28 cellular contexts compared by ENCODE assay signal in the genomic region with DNA sequence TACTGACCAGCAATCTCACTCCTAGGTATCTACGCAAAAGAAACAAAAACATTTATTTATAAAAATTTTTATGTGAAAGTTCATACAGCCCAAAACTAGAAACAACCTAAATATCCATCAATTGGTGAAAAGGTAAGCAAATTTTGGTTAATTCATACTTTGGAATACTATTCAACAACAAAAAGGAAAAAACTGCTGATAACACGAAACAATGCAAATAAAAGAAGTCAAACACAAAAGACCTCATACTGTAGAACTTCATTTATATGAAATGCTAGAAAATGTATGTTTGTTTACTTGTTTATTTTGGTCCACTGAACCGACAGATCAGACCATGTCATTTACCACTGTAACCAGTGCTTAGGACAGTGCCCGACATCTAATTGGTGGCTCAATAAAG.
A peak's percentile ranks its signal among the peaks of the same experiment; 100 is the strongest.
DNase-seq lines count a peak whose midpoint lies in the region; ATAC-seq, FAIRE-seq and TF ChIP-seq lines count a peak whose summit lies in the region.
"Had no signal": no experiment of that assay in that cellular context is flagged by ENCODE, and none has a peak within 500 bp of the region (broad histone marks: within the 10 kb centered on the region; RNA-seq: fewer than 3 reads in every experiment).

No MANE protein-coding gene starts in this region.

- WGBS in IMR-90 (ENCODE audit: extremely low coverage in 2 of 2, insufficient read length in 1 of 2), 2 experiments: no CpG with 5 or more reads among the region's 4 CpGs

- peak overlapping the region; percentile 82 for H3K27ac Mint-ChIP-seq in Calu3 (ENCODE audit: unreplicated experiment)
- H3K27ac Mint-ChIP-seq in progenitor cell of endocrine pancreas: no peak overlapping the region
- H3K27ac Mint-ChIP-seq: activated CD8-positive, alpha-beta T cell treated with anti-CD3 and anti-CD28 coated beads for 36 hours; activated naive CD8-positive, alpha-beta T cell treated with anti-CD3 and anti-CD28 coated beads for 36 hours; CD4-positive, CD25-positive, alpha-beta regulatory T cell; naive thymus-derived CD4-positive, alpha-beta T cell had no signal

- no peak overlapping the region for H3K27ac ChIP-seq in IMR-90 (ENCODE audit: insufficient read depth, low read length)
- H3K27ac ChIP-seq in endothelial cell of umbilical vein (ENCODE audit: insufficient read depth, low read depth, low read length): no peak overlapping the region
- H3K27ac ChIP-seq in muscle layer of duodenum (ENCODE audit: low read length): peak overlapping the region; percentile 7
- H3K27ac ChIP-seq: ovary, tibial artery had no signal

- no peak overlapping the region for H3K23ac ChIP-seq in IMR-90 (ENCODE audit: low read depth, low read length)

- FAIRE-seq in endothelial cell of umbilical vein (lab: Jason Lieb, UNC): no peak
- FAIRE-seq: TTC549 had no signal

- no peak overlapping the region for H3K14ac ChIP-seq in IMR-90 (replicated peaks; ENCODE audit: low read depth, low read length)

- TF ChIP-seq POLR2A in IMR-90 (IDR thresholded peaks at IDR 0.05; ENCODE audit: low read depth, low read length): no peak
- TF ChIP-seq POLR2A in endothelial cell of umbilical vein (IDR thresholded peaks at IDR 0.05; ENCODE audit: low read depth, low read length): no peak

- DNase-seq in Calu3 (no peak), IMR-90 (no peak), endothelial cell of umbilical vein (ENCODE audit: low read depth, low spot score) (no peak), NCI-H69 (lab: John Stamatoyannopoulos, UW) (no peak), progenitor cell of endocrine pancreas (ENCODE audit: low spot score, unreplicated experiment) (no peak)
- DNase-seq: activated CD4-positive, alpha-beta T cell treated with anti-CD3 and anti-CD28 coated beads for 1 hour; activated CD8-positive, alpha-beta T cell treated with anti-CD3 and anti-CD28 coated beads for 36 hours; activated effector memory CD4-positive, alpha-beta T cell treated with Interleukin-2 at 50 U/mL for 16 hours; activated naive CD8-positive, alpha-beta T cell treated with anti-CD3 and anti-CD28 coated beads for 36 hours; CD4-positive, CD25-positive, alpha-beta regulatory T cell; central memory CD4-positive, alpha-beta T cell; heart left ventricle; KBM-7; naive thymus-derived CD4-positive, alpha-beta T cell; NCI-H1436; OCI-M1; ovary; right cardiac atrium; SHP77; stomach; T-helper 1 cell; tibial artery had no signal

- H3K27me3 Mint-ChIP-seq in Calu3 (ENCODE audit: unreplicated experiment) (no peaks in the 10 kb centered on the region), progenitor cell of endocrine pancreas (no peaks in the 10 kb centered on the region)
- H3K27me3 Mint-ChIP-seq: activated CD8-positive, alpha-beta T cell treated with anti-CD3 and anti-CD28 coated beads for 36 hours; activated naive CD8-positive, alpha-beta T cell treated with anti-CD3 and anti-CD28 coated beads for 36 hours; dendritic cell treated with granulocyte-macrophage colony-stimulating factor and Interleukin-4, amounts not matched to agents 40 ng/mL and 50 ng/mL, for 4 days had no signal

- H3K4me1 Mint-ChIP-seq in Calu3 (ENCODE audit: low read depth, unreplicated experiment) (peaks cover 77% of the 10 kb centered on the region), progenitor cell of endocrine pancreas (ENCODE audit: low read depth) (peaks cover 10% of the 10 kb centered on the region)

- H4K8ac ChIP-seq in IMR-90 (ENCODE audit: low read depth in 2 of 2, low read length in 2 of 2): peak overlapping the region; percentile 18 to 50; a peak in 2 of 4 replicates

- H3K4me2 ChIP-seq in IMR-90 (ENCODE audit: low read depth, low read length) (no peak overlapping the region), endothelial cell of umbilical vein (ENCODE audit: insufficient read depth, low read length) (peak overlapping the region; percentile 53)

- H2BK120ac ChIP-seq in IMR-90 (ENCODE audit: low read depth, low read length): peak overlapping the region; percentile 77

- no peak overlapping the region for H3K18ac ChIP-seq in IMR-90 (ENCODE audit: low read depth, low read length)

- peaks cover 4% of the 10 kb centered on the region for H3K9me3 Mint-ChIP-seq in Calu3 (ENCODE audit: low read depth, unreplicated experiment)
- peaks cover 7% of the 10 kb centered on the region for H3K9me3 Mint-ChIP-seq in progenitor cell of endocrine pancreas (ENCODE audit: low read depth)
- H3K9me3 Mint-ChIP-seq: CD4-positive, CD25-positive, alpha-beta regulatory T cell had no signal

- H3K27me3 ChIP-seq in IMR-90 (ENCODE audit: control insufficient read depth, insufficient read depth, low read length): no peaks in the 10 kb centered on the region
- H3K27me3 ChIP-seq in endothelial cell of umbilical vein (ENCODE audit: control insufficient read depth in 2 of 2, insufficient read depth in 2 of 2, low read length in 2 of 2): no peaks in the 10 kb centered on the region
- H3K27me3 ChIP-seq in muscle layer of duodenum (ENCODE audit: low read depth, low read length): no peaks in the 10 kb centered on the region
- H3K27me3 ChIP-seq: ascending aorta, heart left ventricle, ovary, stomach, tibial artery had no signal

- H3K4me1 ChIP-seq in IMR-90 (ENCODE audit: control insufficient read depth, insufficient read depth, low read length) (peaks cover 4% of the 10 kb centered on the region; the same call in 1 of the 2 replicates), endothelial cell of umbilical vein (ENCODE audit: control insufficient read depth, extremely low read depth, insufficient read depth, low read length) (peaks cover 32% of the 10 kb centered on the region), muscle layer of duodenum (ENCODE audit: control insufficient read depth in 1 of 2, insufficient read depth in 2 of 2, low read length in 2 of 2) (peaks cover 5 to 10% of the 10 kb centered on the region in 2 donors)
- H3K4me1 ChIP-seq: ascending aorta had no signal

- H3K4me3 ChIP-seq in IMR-90 (ENCODE audit: insufficient read depth, low read depth, low read length) (no peak overlapping the region), endothelial cell of umbilical vein (replicated peaks in 1 of 3; ENCODE audit: insufficient read depth in 1 of 3, low read depth in 1 of 3, low read length in 3 of 3) (no peak overlapping the region), muscle layer of duodenum (ENCODE audit: low read depth in 1 of 2, low read length in 2 of 2) (no peak overlapping the region)
- H3K4me3 ChIP-seq: ascending aorta, heart left ventricle, ovary, stomach, tibial artery had no signal

- BruUV-seq in Calu3 (replicated peaks; lab: Mats Ljungman, UMichigan) (no TSS peak), IMR-90 (replicated peaks; lab: Mats Ljungman, UMichigan) (no TSS peak), endothelial cell of umbilical vein (replicated peaks; lab: Mats Ljungman, UMichigan) (no TSS peak)

- H3K4me3 Mint-ChIP-seq in Calu3 (ENCODE audit: low read depth, unreplicated experiment) (no peak overlapping the region), progenitor cell of endocrine pancreas (ENCODE audit: low read depth) (no peak overlapping the region)
- H3K4me3 Mint-ChIP-seq: activated CD8-positive, alpha-beta T cell treated with anti-CD3 and anti-CD28 coated beads for 36 hours; activated naive CD8-positive, alpha-beta T cell treated with anti-CD3 and anti-CD28 coated beads for 36 hours; CD4-positive, CD25-positive, alpha-beta regulatory T cell; dendritic cell treated with granulocyte-macrophage colony-stimulating factor and Interleukin-4, amounts not matched to agents 40 ng/mL and 50 ng/mL, for 4 days; naive thymus-derived CD4-positive, alpha-beta T cell had no signal

- peaks cover 33% of the 10 kb centered on the region for H3K79me2 ChIP-seq in endothelial cell of umbilical vein (ENCODE audit: control insufficient read depth, insufficient read depth, low read length)

- peak overlapping the region; percentile 92; the same call in 2 of the 3 replicates for H2BK15ac ChIP-seq in IMR-90 (ENCODE audit: low read depth, low read length)

- peak overlapping the region; percentile 81 for H2BK20ac ChIP-seq in IMR-90 (ENCODE audit: low read depth, low read length)

- TF ChIP-seq CTCF in Calu3 (IDR thresholded peaks at IDR 0.05; ENCODE audit: unreplicated experiment): no peak
- TF ChIP-seq CTCF in IMR-90 (conservative IDR thresholded peaks at IDR 0.05; ENCODE audit: low read depth, low read length): no peak
- no peak for TF ChIP-seq CTCF in endothelial cell of umbilical vein (IDR thresholded peaks at IDR 0.05; ENCODE audit: extremely low read depth in 1 of 2, insufficient read depth in 1 of 2, low read depth in 1 of 2, low read length in 2 of 2)
- TF ChIP-seq CTCF in progenitor cell of endocrine pancreas (IDR thresholded peaks at IDR 0.05; ENCODE audit: unreplicated experiment): no peak

- intact Hi-C loops in Calu3 (cut with micrococcal nuclease; ENCODE audit: unreplicated experiment) (loop anchor here (5.0 kb wide), 1 partner anchor 56 kb away; no protein-coding TSS in a partner anchor), IMR-90 (cut with micrococcal nuclease) (no loop called here), endothelial cell of umbilical vein (cut with micrococcal nuclease) (no loop called here)

- no peak overlapping the region for H4K91ac ChIP-seq in IMR-90 (ENCODE audit: insufficient read depth, low read depth, low read length)

- peak overlapping the region; percentile 4; the same call in 1 of the 2 replicates for H3K56ac ChIP-seq in IMR-90 (ENCODE audit: extremely low read depth, insufficient read depth, low read length)

- H3K9me1 ChIP-seq in IMR-90 (ENCODE audit: insufficient read depth, low read length) (peaks cover 7% of the 10 kb centered on the region; the same call in 1 of the 2 replicates), endothelial cell of umbilical vein (replicated peaks; ENCODE audit: control insufficient read depth, extremely low read depth, insufficient read depth, low read length) (no peaks in the 10 kb centered on the region)

- H3K36me3 Mint-ChIP-seq in Calu3 (ENCODE audit: insufficient read depth, unreplicated experiment): peaks cover 37% of the 10 kb centered on the region
- H3K36me3 Mint-ChIP-seq in progenitor cell of endocrine pancreas (ENCODE audit: insufficient read depth): peaks cover 7% of the 10 kb centered on the region

- no peak overlapping the region for H2AFZ ChIP-seq in IMR-90 (replicated peaks; ENCODE audit: low read length, poor library complexity)
- no peak overlapping the region for H2AFZ ChIP-seq in endothelial cell of umbilical vein (ENCODE audit: low read depth, low read length)

- in situ Hi-C loops in IMR-90 (cut with MboI; ENCODE audit: low sequenced_read_pairs): no loop called here

- no peaks in the 10 kb centered on the region; the same call in 1 of the 2 replicates for H4K20me1 ChIP-seq in IMR-90 (ENCODE audit: insufficient read depth, low read length)
- H4K20me1 ChIP-seq in endothelial cell of umbilical vein (replicated peaks; ENCODE audit: control insufficient read depth, extremely low read depth, insufficient read depth, low read length): peaks cover under 1% of the 10 kb centered on the region

- no peak overlapping the region for H4K5ac ChIP-seq in IMR-90 (ENCODE audit: low read depth, low read length)

- ATAC-seq in IMR-90 (ENCODE audit: low read depth) (no peak), GM21367 (IDR thresholded peaks at IDR 0.05; ENCODE audit: unreplicated experiment) (no peak), HG03025 (IDR thresholded peaks at IDR 0.05; ENCODE audit: low FRiP score, unreplicated experiment) (no peak)
- ATAC-seq: activated CD8-positive, alpha-beta T cell treated with anti-CD3 and anti-CD28 coated beads for 36 hours; heart left ventricle; naive thymus-derived CD4-positive, alpha-beta T cell; right cardiac atrium had no signal

- CTCF ChIA-PET in Calu3 (lab: Charles Lee): interaction anchor here (1.5 kb wide), 1 partner anchor 174 kb away, joined by 6 read pairs; no protein-coding TSS in a partner anchor
- CTCF ChIA-PET in IMR-90 (lab: Yijun Ruan, JAX): no interaction called here
- CTCF ChIA-PET in endothelial cell of umbilical vein (lab: Charles Lee): interaction anchor here (0.9 to 1.5 kb wide), 5 partner anchors 9 to 174 kb away, joined by 4 to 9 read pairs (median 5); no protein-coding TSS in a partner anchor

- no peaks in the 10 kb centered on the region for H3K9me3 ChIP-seq in IMR-90 (ENCODE audit: control insufficient read depth, insufficient read depth, low read length)
- H3K9me3 ChIP-seq in endothelial cell of umbilical vein (replicated peaks; ENCODE audit: control insufficient read depth, insufficient read depth, low read length): no peaks in the 10 kb centered on the region
- H3K9me3 ChIP-seq in muscle layer of duodenum (ENCODE audit: control insufficient read depth in 1 of 2, low read length in 2 of 2): no peaks in the 10 kb centered on the region
- H3K9me3 ChIP-seq: ovary, stomach, tibial artery had no signal

- H3K9ac ChIP-seq in IMR-90 (ENCODE audit: low read depth, low read length) (no peak overlapping the region), endothelial cell of umbilical vein (replicated peaks; ENCODE audit: extremely low read depth, insufficient read depth, low read length) (no peak overlapping the region)

- TF ChIP-seq RAD21 in IMR-90 (IDR thresholded peaks at IDR 0.05; ENCODE audit: low read length): no peak

- no peak overlapping the region for H2AK9ac ChIP-seq in IMR-90 (replicated peaks; ENCODE audit: low read depth, low read length, poor library complexity)

- POLR2A ChIA-PET in IMR-90 (lab: Charles Lee; ENCODE audit: unreplicated experiment) (no interaction called here), endothelial cell of umbilical vein (lab: Charles Lee) (no interaction called here)

- dilution Hi-C loops in IMR-90 (cut with HindIII; ENCODE audit: low sequenced_read_pairs, unreplicated experiment): no loop called here
- dilution Hi-C loops in endothelial cell of umbilical vein (cut with MboI; ENCODE audit: extremely low pct_ligation_motif_present, low sequenced_read_pairs): no loop called here

- peak overlapping the region; percentile 4 for H2BK5ac ChIP-seq in IMR-90 (ENCODE audit: low read depth, low read length, poor library complexity, severe bottlenecking)

- H3K36me3 ChIP-seq in IMR-90 (ENCODE audit: control insufficient read depth, insufficient read depth, low read length): no peaks in the 10 kb centered on the region
- H3K36me3 ChIP-seq in endothelial cell of umbilical vein (ENCODE audit: control insufficient read depth in 2 of 2, extremely low read depth in 1 of 2, insufficient read depth in 2 of 2, low read length in 2 of 2): no peaks in the 10 kb centered on the region
- H3K36me3 ChIP-seq in muscle layer of duodenum (ENCODE audit: control insufficient read depth in 1 of 2, insufficient read depth in 2 of 2, low read length in 2 of 2): no peaks in the 10 kb centered on the region
- H3K36me3 ChIP-seq: ascending aorta, heart left ventricle, ovary, stomach, tibial artery had no signal

- H2AK5ac ChIP-seq in IMR-90 (ENCODE audit: low read depth, low read length): peak overlapping the region; percentile 81; the same call in 1 of the 2 replicates

- H3K4ac ChIP-seq in IMR-90 (ENCODE audit: low read depth, low read length): peak overlapping the region; percentile 58; the same call in 1 of the 2 replicates

- H3K79me1 ChIP-seq in IMR-90 (ENCODE audit: low read depth in 1 of 2, low read length in 2 of 2): peaks cover 10 to 32% of the 10 kb centered on the region in 2 experiments
